In the genomic region with DNA sequence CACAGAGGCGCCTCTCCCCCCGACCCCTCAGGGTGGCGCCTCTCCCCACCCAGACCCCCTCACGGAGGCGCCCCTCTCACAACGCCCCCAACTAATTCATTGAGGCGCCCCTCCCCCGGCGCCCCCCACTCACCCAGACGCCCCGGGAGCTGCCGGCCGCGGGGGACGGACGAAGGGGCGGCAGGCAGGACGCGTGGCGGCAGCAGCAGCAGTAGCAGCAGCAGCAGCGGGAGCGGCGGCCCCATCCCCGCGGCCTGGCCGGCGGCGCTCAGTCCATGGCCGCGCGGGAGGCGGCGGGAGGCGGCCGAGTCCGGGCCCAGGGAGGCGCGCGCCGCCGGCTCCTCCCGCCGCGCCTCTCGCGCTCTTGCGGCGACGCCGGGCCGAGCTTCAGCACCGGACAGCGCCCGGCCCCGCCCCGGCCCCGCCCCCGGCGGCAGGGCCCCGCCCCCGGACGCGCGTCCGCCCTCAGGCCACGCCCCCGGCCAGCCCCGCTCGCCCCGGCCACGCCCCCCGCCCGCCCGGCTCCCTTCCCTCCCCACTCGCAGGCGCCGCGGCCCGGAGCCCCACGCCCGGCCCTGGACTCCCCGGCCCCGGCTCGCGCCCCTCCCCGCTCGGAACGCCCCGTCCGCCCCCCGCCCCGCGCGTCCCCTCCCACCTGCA, we compare ENCODE assay signal across 8 cellular contexts.
DNase-seq lines count a peak whose midpoint lies in the region; ATAC-seq lines count a peak whose summit lies in the region.

Gene PTPRN2 (minus strand): TSS at position 399 of the 660 bp plus-strand sequence.

- DNase-seq in AG08395 (ENCODE audit: low spot score) (peak; percentile 89), NCI-H1048 (lab: John Stamatoyannopoulos, UW) (peak; percentile 34), cerebellar cortex (ENCODE audit: low spot score) (peak; percentile 62), kidney tubule cell (ENCODE audit: low spot score) (peak; percentile 58)
- peak; percentile 25 for DNase-seq in activated CD4-positive, CD25-positive, alpha-beta regulatory T cell treated with anti-CD3 and anti-CD28 coated beads, Interleukin-2, amount 50 U/mL, for 16 hours (ENCODE audit: low read depth, low spot score)
- peak; percentile 52 to 76 for DNase-seq in stimulated activated CD4-positive, alpha-beta T cell treated with anti-CD3 and anti-CD28 coated beads, Interleukin-2, amount 100 ng/mL, for 48 hours

- ATAC-seq in GM19395 (IDR thresholded peaks at IDR 0.05; ENCODE audit: unreplicated experiment) (peak; percentile 74), GM18498 (IDR thresholded peaks at IDR 0.05; ENCODE audit: unreplicated experiment) (no peak)

Comparison
In these comparisons a context has a peak if more than half of its experiments do, and no peak if none do; other contexts are left out.
1. DNase-seq: peak in every context shown above with its lines; median percentile 89 in AG08395; 64 in stimulated activated CD4-positive, alpha-beta T cell treated with anti-CD3 and anti-CD28 coated beads, Interleukin-2, amount 100 ng/mL, for 48 hours; 62 in cerebellar cortex; 58 in kidney tubule cell; 34 in NCI-H1048; 25 in activated CD4-positive, CD25-positive, alpha-beta regulatory T cell treated with anti-CD3 and anti-CD28 coated beads, Interleukin-2, amount 50 U/mL, for 16 hours.